Comparison of ENCODE assay signal across 26 cellular contexts in the genomic region with DNA sequence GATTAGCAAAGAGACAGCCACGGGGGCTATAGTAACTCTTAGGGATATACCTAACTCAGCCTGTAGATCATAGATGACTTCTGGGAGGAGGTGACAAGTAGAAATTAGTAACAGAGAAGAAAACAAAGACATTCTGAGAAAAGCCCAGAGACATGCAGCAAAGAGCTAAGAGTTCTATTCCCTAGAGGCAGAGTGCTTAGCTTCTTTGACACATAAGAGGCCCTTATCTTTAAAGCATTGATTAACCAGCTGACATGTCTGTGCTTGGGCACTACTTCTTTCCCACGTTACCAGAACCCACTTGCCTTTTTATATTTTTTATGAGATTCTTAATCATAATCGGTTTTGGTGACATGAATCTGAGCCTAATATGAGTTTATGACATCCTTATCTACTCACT.
"Had no signal": no experiment of that assay in that cellular context is flagged by ENCODE, and none has a peak within 500 bp of the region (broad histone marks: within the 10 kb centered on the region; RNA-seq: fewer than 3 reads in every experiment).

No MANE protein-coding gene starts in this region.

- H3K36me3 ChIP-seq: neural progenitor cell, ovary, upper lobe of left lung had no signal

- H3K9me3 ChIP-seq: ovary, psoas muscle, testis, upper lobe of left lung had no signal

- H3K27me3 ChIP-seq: dorsolateral prefrontal cortex, neural progenitor cell, ovary, testis, upper lobe of left lung had no signal

- H2AFZ ChIP-seq: neural progenitor cell had no signal

- H3K4me3 ChIP-seq: dorsolateral prefrontal cortex, lung, neural progenitor cell, ovary, psoas muscle, testis, upper lobe of left lung had no signal

- DNase-seq: activated CD4-positive, alpha-beta memory T cell treated with anti-CD3 and anti-CD28 coated beads, Interleukin-2, amount 10 ng/mL, durations not matched to agents 7 days and 5 days; activated CD4-positive, alpha-beta T cell treated with anti-CD3 and anti-CD28 coated beads for 48 hours; activated CD4-positive, CD25-positive, alpha-beta regulatory T cell; activated CD8-positive, alpha-beta memory T cell treated with anti-CD3 and anti-CD28 coated beads, Interleukin-2, amount 10 ng/mL, durations not matched to agents 7 days and 5 days; activated naive CD4-positive, alpha-beta T cell; activated naive CD8-positive, alpha-beta T cell treated with anti-CD3 and anti-CD28 coated beads for 36 hours; amniotic stem cell; caudate nucleus; dorsolateral prefrontal cortex; foreskin fibroblast; glutamatergic neuron; hypothalamus; islet precursor cell; ovary; psoas muscle; right cardiac atrium; stimulated activated CD4-positive, alpha-beta T cell treated with anti-CD3 and anti-CD28 coated beads, Interleukin-4, amount 100 ng/mL, for 4 hours; T-helper 1 cell; T-helper 9 cell; testis; upper lobe of left lung had no signal

- H3K27ac ChIP-seq: dorsolateral prefrontal cortex, epithelial cell of prostate, neural progenitor cell, ovary, psoas muscle, testis, upper lobe of left lung had no signal

- H3K9ac ChIP-seq: neural progenitor cell had no signal

- H3K4me2 ChIP-seq: neural progenitor cell had no signal

- ATAC-seq: activated CD8-positive, alpha-beta memory T cell treated with anti-CD3 and anti-CD28 coated beads, Interleukin-2, amount 10 ng/mL, durations not matched to agents 7 days and 5 days; activated T-helper 17 cell treated with anti-CD3 and anti-CD28 coated beads, Interleukin-2, amount 50 U/mL, for 72 hours; psoas muscle; right cardiac atrium; stimulated activated memory B cell treated with anti-CD40 and anti-IgM and Interleukin-4, amounts not matched to agents 10 μg/mL and 1 μg/mL and 100 μg/mL, for 72 hours had no signal

- H3K4me1 ChIP-seq: neural progenitor cell, psoas muscle, testis, upper lobe of left lung had no signal
